Comparison of ENCODE assay signal across 21 cellular contexts in the genomic region with DNA sequence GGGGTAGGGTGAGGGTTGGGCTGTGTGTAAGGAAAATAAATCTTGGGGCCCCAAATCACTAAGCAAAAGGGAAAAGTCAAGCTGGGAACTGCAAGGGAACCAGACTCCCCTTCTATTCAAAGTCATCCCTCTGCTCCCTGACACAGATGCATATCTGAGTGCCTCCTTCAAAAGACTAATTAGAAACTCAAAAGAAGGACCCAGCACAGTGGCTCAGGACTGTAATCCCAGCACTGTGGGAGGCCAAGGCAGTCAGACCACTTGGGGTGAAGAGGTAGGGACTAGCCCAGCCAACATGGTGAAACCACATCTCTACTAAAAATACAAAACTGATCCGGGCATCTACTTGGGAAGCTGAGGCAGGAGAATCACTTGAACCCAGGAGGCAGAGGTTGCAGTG. TPM values are rescaled to one million over a fixed set of nuclear protein-coding genes. Genes with fewer than 3 reads are reported as not detected.
A peak's percentile ranks its signal among the peaks of the same experiment; 100 is the strongest.
DNase-seq lines count a peak whose midpoint lies in the region; ATAC-seq lines count a peak whose summit lies in the region.
"Had no signal": no experiment of that assay in that cellular context is flagged by ENCODE, and none has a peak within 500 bp of the region (broad histone marks: within the 10 kb centered on the region; RNA-seq: fewer than 3 reads in every experiment).

No MANE protein-coding gene starts in this region.

- H3K9ac ChIP-seq in mesenchymal stem cell (ENCODE audit: low read length): no peak overlapping the region

- H3K14ac ChIP-seq in mesenchymal stem cell (ENCODE audit: low read length in 2 of 2): no peak overlapping the region

- no peak for DNase-seq in activated CD8-positive, alpha-beta memory T cell treated with anti-CD3 and anti-CD28 coated beads, Interleukin-2, amount 10 ng/mL, durations not matched to agents 7 days and 5 days
- no peak for DNase-seq in activated CD8-positive, alpha-beta memory T cell treated with anti-CD3 and anti-CD28 coated beads, Interleukin-2, amount 50 U/mL, for 4 hours
- DNase-seq in mesenchymal stem cell: no peak
- no peak for DNase-seq in HUDEP-2 (lab: John Stamatoyannopoulos, UW; ENCODE audit: unreplicated experiment in 76 of 76)
- DNase-seq in activated naive CD4-positive, alpha-beta T cell treated with anti-CD3 and anti-CD28 coated beads, Interleukin-2, amount 50 U/mL, for 16 hours: no peak
- DNase-seq: 8988T; activated CD4-positive, alpha-beta T cell treated with anti-CD3 and anti-CD28 coated beads, Interleukin-2, amount 10 ng/mL, durations not matched to agents 7 days and 5 days; DMS79; KBM-7; kidney; NCI-H1436 treated with DMSO at 0.1 percent for 48 hours; NCI-H510A treated with DMSO at 0.1 percent for 48 hours; stomach; transverse colon had no signal

- H3K36me3 ChIP-seq in ectodermal cell (ENCODE audit: control insufficient read depth, insufficient read depth, low read length): peaks cover 10% of the 10 kb centered on the region
- peaks cover 39 to 44% of the 10 kb centered on the region in 2 experiments for H3K36me3 ChIP-seq in mesenchymal stem cell (ENCODE audit: control insufficient read depth in 1 of 2, insufficient read depth in 2 of 2, low read depth in 1 of 2, low read length in 2 of 2)
- H3K36me3 ChIP-seq: cardiac muscle cell had no signal

- no peak overlapping the region for H3K4ac ChIP-seq in mesenchymal stem cell (ENCODE audit: low read depth in 1 of 2, low read length in 2 of 2)

- no peak overlapping the region for H2AK5ac ChIP-seq in mesenchymal stem cell (ENCODE audit: low read length, severe bottlenecking)

- H3K36me3 Mint-ChIP-seq in activated CD8-positive, alpha-beta memory T cell treated with anti-CD3 and anti-CD28 coated beads, Interleukin-2, amount 10 ng/mL, durations not matched to agents 7 days and 5 days: peaks cover 91% of the 10 kb centered on the region

- H3K27ac ChIP-seq in ectodermal cell (ENCODE audit: insufficient read depth, low read depth, low read length, poor library complexity, severe bottlenecking) (peak overlapping the region; percentile 13), mesenchymal stem cell (ENCODE audit: low read length, poor library complexity, severe bottlenecking) (no peak overlapping the region)
- H3K27ac ChIP-seq: cardiac muscle cell, SJSA1, stomach, transverse colon had no signal

- H3K9me3 Mint-ChIP-seq in activated CD8-positive, alpha-beta memory T cell treated with anti-CD3 and anti-CD28 coated beads, Interleukin-2, amount 10 ng/mL, durations not matched to agents 7 days and 5 days (ENCODE audit: low read depth): peaks cover 35% of the 10 kb centered on the region

- H3K79me1 ChIP-seq in mesenchymal stem cell (replicated peaks; ENCODE audit: low read length, poor library complexity, severe bottlenecking): peaks cover 14% of the 10 kb centered on the region

- no peak overlapping the region for H3K4me2 ChIP-seq in mesenchymal stem cell (ENCODE audit: low read length, poor library complexity, severe bottlenecking)

- no peak overlapping the region for H2AFZ ChIP-seq in mesenchymal stem cell (ENCODE audit: low read depth, low read length)

- no peak for ATAC-seq in activated CD8-positive, alpha-beta memory T cell treated with anti-CD3 and anti-CD28 coated beads, Interleukin-2, amount 10 ng/mL, durations not matched to agents 7 days and 5 days
- ATAC-seq in HG03520 (IDR thresholded peaks at IDR 0.05; ENCODE audit: unreplicated experiment): no peak
- no peak for ATAC-seq in HG03135 (IDR thresholded peaks at IDR 0.05; ENCODE audit: unreplicated experiment)

- no peak overlapping the region for H3K18ac ChIP-seq in mesenchymal stem cell (ENCODE audit: low read depth in 1 of 2, low read length in 2 of 2)

- H3K27me3 ChIP-seq in ectodermal cell (ENCODE audit: control insufficient read depth, insufficient read depth, low read length, poor library complexity, severe bottlenecking) (no peaks in the 10 kb centered on the region), mesenchymal stem cell (ENCODE audit: control insufficient read depth in 1 of 2, insufficient read depth in 1 of 2, low read length in 2 of 2) (no peaks in the 10 kb centered on the region)
- H3K27me3 ChIP-seq: cardiac muscle cell, SJSA1, stomach, transverse colon had no signal

- no peak overlapping the region for H2BK5ac ChIP-seq in mesenchymal stem cell (ENCODE audit: low read depth, low read length, poor library complexity, severe bottlenecking)

- 11 to 14% methylated on average over 1 of the region's 1 CpG for WGBS in ectodermal cell, 2 experiments
- WGBS in mesenchymal stem cell: 26% methylated on average over 1 of the region's 1 CpG

- no peak overlapping the region for H2BK15ac ChIP-seq in mesenchymal stem cell (ENCODE audit: low read depth, poor library complexity, severe bottlenecking)

- no peaks in the 10 kb centered on the region for H3K9me3 ChIP-seq in ectodermal cell (ENCODE audit: control insufficient read depth, low read length)
- peaks cover 10% of the 10 kb centered on the region for H3K9me3 ChIP-seq in mesenchymal stem cell (ENCODE audit: control insufficient read depth, low read length)
- H3K9me3 ChIP-seq: SJSA1 had no signal

- H3K27ac Mint-ChIP-seq in activated CD8-positive, alpha-beta memory T cell treated with anti-CD3 and anti-CD28 coated beads, Interleukin-2, amount 10 ng/mL, durations not matched to agents 7 days and 5 days: peak overlapping the region; percentile 70
- H3K27ac Mint-ChIP-seq: activated CD4-positive, alpha-beta T cell treated with anti-CD3 and anti-CD28 coated beads, Interleukin-2, amount 10 ng/mL, durations not matched to agents 7 days and 5 days; dendritic cell treated with granulocyte-macrophage colony-stimulating factor and Interleukin-4, amounts not matched to agents 40 ng/mL and 50 ng/mL, for 4 days had no signal

- no peaks in the 10 kb centered on the region for H3K27me3 Mint-ChIP-seq in activated CD8-positive, alpha-beta memory T cell treated with anti-CD3 and anti-CD28 coated beads, Interleukin-2, amount 10 ng/mL, durations not matched to agents 7 days and 5 days
- H3K27me3 Mint-ChIP-seq: activated CD4-positive, alpha-beta T cell treated with anti-CD3 and anti-CD28 coated beads, Interleukin-2, amount 10 ng/mL, durations not matched to agents 7 days and 5 days; dendritic cell treated with granulocyte-macrophage colony-stimulating factor and Interleukin-4, amounts not matched to agents 40 ng/mL and 50 ng/mL, for 4 days had no signal

- peaks cover 37% of the 10 kb centered on the region for H3K4me1 Mint-ChIP-seq in activated CD8-positive, alpha-beta memory T cell treated with anti-CD3 and anti-CD28 coated beads, Interleukin-2, amount 10 ng/mL, durations not matched to agents 7 days and 5 days

- no peak overlapping the region for H4K8ac ChIP-seq in mesenchymal stem cell (ENCODE audit: low read length)

- no peak overlapping the region for H3K4me3 Mint-ChIP-seq in activated CD8-positive, alpha-beta memory T cell treated with anti-CD3 and anti-CD28 coated beads, Interleukin-2, amount 10 ng/mL, durations not matched to agents 7 days and 5 days
- H3K4me3 Mint-ChIP-seq: activated CD4-positive, alpha-beta T cell treated with anti-CD3 and anti-CD28 coated beads, Interleukin-2, amount 10 ng/mL, durations not matched to agents 7 days and 5 days; dendritic cell treated with granulocyte-macrophage colony-stimulating factor and Interleukin-4, amounts not matched to agents 40 ng/mL and 50 ng/mL, for 4 days had no signal

- peaks cover 5% of the 10 kb centered on the region for H3K4me1 ChIP-seq in ectodermal cell (ENCODE audit: control insufficient read depth, insufficient read depth, low read length)
- H3K4me1 ChIP-seq in mesenchymal stem cell (ENCODE audit: control insufficient read depth, insufficient read depth, low read depth, low read length): peaks cover 10% of the 10 kb centered on the region
- H3K4me1 ChIP-seq: stomach, transverse colon had no signal

- peak overlapping the region; percentile 23 for H4K91ac ChIP-seq in mesenchymal stem cell (ENCODE audit: low read length)

- H2BK12ac ChIP-seq in mesenchymal stem cell (ENCODE audit: low read length in 2 of 2): no peak overlapping the region

- H3K4me3 ChIP-seq in ectodermal cell (ENCODE audit: insufficient read depth, low read depth, low read length): no peak overlapping the region
- no peak overlapping the region for H3K4me3 ChIP-seq in mesenchymal stem cell (ENCODE audit: insufficient read depth in 1 of 2, low read depth in 1 of 2, low read length in 2 of 2)
- H3K4me3 ChIP-seq: cardiac muscle cell, lung, SJSA1, stomach, transverse colon had no signal

- H3K23ac ChIP-seq in mesenchymal stem cell (ENCODE audit: low read length in 2 of 2): no peak overlapping the region

- no peak overlapping the region for H2BK120ac ChIP-seq in mesenchymal stem cell (ENCODE audit: low read depth, low read length)

- CTCF ChIA-PET in activated CD8-positive, alpha-beta memory T cell treated with anti-CD3 and anti-CD28 coated beads, Interleukin-2, amount 10 ng/mL, durations not matched to agents 7 days and 5 days (lab: Charles Lee): no interaction called here

RNA-seq across cellular contexts. Expression of a gene that starts 18.3 kb away (rescaled TPM):
- 10 to 100 TPM; 30.7 to 32.1 TPM for total RNA-seq in activated CD8-positive, alpha-beta memory T cell treated with anti-CD3 and anti-CD28 coated beads, Interleukin-2, amount 10 ng/mL, durations not matched to agents 7 days and 5 days
- 14.5 TPM for polyA plus RNA-seq in ectodermal cell (2013, experiment 1 of 4)
- 15.2 TPM for polyA plus RNA-seq in ectodermal cell (2013, experiment 2 of 4)
- 8.1 TPM for polyA plus RNA-seq in ectodermal cell (2013, experiment 3 of 4)
- 7.7 TPM for polyA plus RNA-seq in ectodermal cell (2013, experiment 4 of 4)
- 7.1 TPM for polyA plus RNA-seq in mesenchymal stem cell (2013, experiment 1 of 2)
- polyA plus RNA-seq in mesenchymal stem cell (2013, experiment 2 of 2): 5.0 TPM
